8 cellular contexts compared by ENCODE assay signal in the genomic region with DNA sequence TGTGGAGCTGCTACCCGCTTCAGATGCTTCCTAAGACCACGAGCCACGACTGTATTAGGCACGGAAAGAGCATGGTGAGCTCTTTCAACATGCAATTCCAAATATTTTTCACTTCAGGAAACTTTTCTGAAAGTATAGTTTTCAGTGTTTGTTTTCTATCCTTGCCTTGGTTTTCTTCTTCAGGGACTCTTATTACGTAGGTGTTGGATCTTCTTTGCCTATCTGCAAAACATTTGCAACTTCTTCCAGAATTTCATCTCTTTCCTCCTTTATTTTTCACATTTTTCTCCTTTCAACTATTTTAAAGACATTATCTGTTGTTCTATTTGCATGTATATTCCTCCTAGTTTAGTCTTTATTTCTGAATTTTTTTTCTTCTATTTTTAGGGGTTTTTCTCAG.
"Had no signal": no experiment of that assay in that cellular context is flagged by ENCODE, and none has a peak within 500 bp of the region (broad histone marks: within the 10 kb centered on the region; RNA-seq: fewer than 3 reads in every experiment).

No MANE protein-coding gene starts in this region.

- ATAC-seq: GM12878 had no signal

- FAIRE-seq: G401.6, GM12878, GM12891, GM12892, GM18507, GM19239 had no signal

- DNase-seq: GDM1, GF-D8 had no signal

- H3K4me3 ChIP-seq: GM12878 had no signal
